Comparison of ENCODE assay signal across 9 cellular contexts in the genomic region with DNA sequence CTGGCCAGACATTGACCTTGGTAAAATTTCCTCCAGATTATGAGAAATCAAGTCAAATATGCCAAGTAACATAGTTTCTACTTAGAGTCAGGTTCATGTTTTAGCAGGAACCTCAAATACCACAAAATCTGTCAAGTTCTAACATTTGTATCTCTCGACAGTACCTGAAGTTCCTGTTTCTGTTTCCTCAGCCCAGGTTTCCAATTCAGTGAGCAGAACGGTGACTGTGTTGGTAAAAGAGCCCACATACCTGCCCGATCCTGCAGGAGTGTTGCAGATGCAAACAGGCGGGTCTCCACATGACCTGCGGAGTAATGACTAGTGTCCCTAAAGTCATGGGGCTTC. TPM values are rescaled to one million over a fixed set of nuclear protein-coding genes. Genes with fewer than 3 reads are reported as not detected.
A peak's percentile ranks its signal among the peaks of the same experiment; 100 is the strongest.
DNase-seq lines count a peak whose midpoint lies in the region; ATAC-seq and TF ChIP-seq lines count a peak whose summit lies in the region.
"Had no signal": no experiment of that assay in that cellular context is flagged by ENCODE, and none has a peak within 500 bp of the region (broad histone marks: within the 10 kb centered on the region; RNA-seq: fewer than 3 reads in every experiment).

No MANE protein-coding gene starts in this region.

- POLR2A ChIA-PET in GM10248 (lab: Yijun Ruan, JAX), result no interaction called here
- POLR2A ChIA-PET in T-cell (lab: Charles Lee), result no interaction called here

- intact Hi-C loops in Right ventricle myocardium inferior (cut with DNase I), result no loop called here

- 88 to 96% methylated on average over 3 to 5 of the region's 5 CpGs for WGBS in endodermal cell (ENCODE audit: insufficient coverage in 1 of 2, insufficient read length in 1 of 2), 2 experiments

- H3K4me1 Mint-ChIP-seq in T-cell (peaks cover 21 to 24% (median 24%) of the 10 kb centered on the region in 3 donors), endodermal cell (peaks cover 4% of the 10 kb centered on the region)

- H3K4me1 ChIP-seq in endodermal cell (ENCODE audit: control insufficient read depth, insufficient read depth, low read length), result no peaks in the 10 kb centered on the region

- ATAC-seq in GM19324 (IDR thresholded peaks at IDR 0.05; ENCODE audit: low FRiP score, unreplicated experiment), result peak; percentile 84
- ATAC-seq in HG03039 (IDR thresholded peaks at IDR 0.05; ENCODE audit: unreplicated experiment), result peak; percentile 55
- ATAC-seq in T-cell (replicated peaks in 1 of 4), result peak; percentile 66 to 84 (median 71)
- no peak for ATAC-seq in Right ventricle myocardium inferior
- ATAC-seq: HepG2 had no signal

- CTCF ChIA-PET in GM10248 (lab: Yijun Ruan, JAX), result interaction anchor here (0.9 to 1.3 kb wide), 2 partner anchors 8 to 24 kb away, joined by 3 read pairs; no protein-coding TSS in a partner anchor
- CTCF ChIA-PET in T-cell (lab: Charles Lee), result interaction anchor here in 1 of 2 donors (0.6 kb wide), 1 partner anchor 12 kb away, joined by 3 read pairs; no protein-coding TSS in a partner anchor

- H3K4me3 ChIP-seq in endodermal cell (ENCODE audit: low read length), result no peak overlapping the region

- peak; percentile 46 for DNase-seq in GM10248 (ENCODE audit: extremely low spot score)
- DNase-seq in T-cell, result peak in 5 of 34 experiments; percentile 3 to 28 (median 6)
- no peak for DNase-seq in Right ventricle myocardium inferior (ENCODE audit: missing footprints)
- no peak for DNase-seq in DMS 273 treated with DMSO at 0.1 percent for 48 hours (lab: John Stamatoyannopoulos, UW)
- DNase-seq in endodermal cell, result no peak
- DNase-seq in T1000 (lab: John Stamatoyannopoulos, UW), result no peak

- H3K36me3 Mint-ChIP-seq in T-cell (no peaks in the 10 kb centered on the region), endodermal cell (ENCODE audit: low read depth) (peaks cover 15% of the 10 kb centered on the region)

- H3K27me3 Mint-ChIP-seq in T-cell (peaks cover 21 to 51% of the 10 kb centered on the region in 2 donors), endodermal cell (ENCODE audit: insufficient read depth) (peaks cover 69% of the 10 kb centered on the region)

- no peaks in the 10 kb centered on the region for H3K9me3 ChIP-seq in endodermal cell (ENCODE audit: control insufficient read depth, low read length)

- H3K27me3 ChIP-seq in endodermal cell (ENCODE audit: control insufficient read depth, insufficient read depth, low read length, poor library complexity, severe bottlenecking), result no peaks in the 10 kb centered on the region

- H3K9ac ChIP-seq in endodermal cell (ENCODE audit: extremely low read depth, low read length, poor library complexity, severe bottlenecking), result no peak overlapping the region

- TF ChIP-seq CTCF in GM10248 (IDR thresholded peaks at IDR 0.05; ENCODE audit: control extremely low read depth, extremely low read depth, low read depth, missing control alignments) (no peak), endodermal cell (conservative IDR thresholded peaks at IDR 0.05) (no peak)

- no peaks in the 10 kb centered on the region for H3K36me3 ChIP-seq in endodermal cell (ENCODE audit: control insufficient read depth, insufficient read depth, low read length)

- H3K9me3 Mint-ChIP-seq in T-cell (no peaks in the 10 kb centered on the region), endodermal cell (no peaks in the 10 kb centered on the region)

- H3K4me3 Mint-ChIP-seq in T-cell, result peak overlapping the region; percentile 29 to 52 (median 42)
- H3K4me3 Mint-ChIP-seq in endodermal cell, result no peak overlapping the region

- H3K27ac Mint-ChIP-seq in T-cell (peak overlapping the region in 1 of 2 donors; percentile 50), endodermal cell (no peak overlapping the region)

- no peak overlapping the region for H3K27ac ChIP-seq in endodermal cell (ENCODE audit: low read depth, low read length)

RNA-seq across cellular contexts. Expression of a gene that starts 57.9 kb away (rescaled TPM):
- total RNA-seq in T-cell (100 to 1,000 TPM; 106 to 147 (median 124) TPM), Right ventricle myocardium inferior (92.3 TPM), endodermal cell (10 to 100 TPM; 11.4 to 15.0 TPM)
- 18.1 TPM for polyA plus RNA-seq in endodermal cell (2013, experiment 1 of 2)
- polyA plus RNA-seq in endodermal cell (2013, experiment 2 of 2), result 13.2 TPM
